8 cellular contexts compared by ENCODE assay signal in the genomic region with DNA sequence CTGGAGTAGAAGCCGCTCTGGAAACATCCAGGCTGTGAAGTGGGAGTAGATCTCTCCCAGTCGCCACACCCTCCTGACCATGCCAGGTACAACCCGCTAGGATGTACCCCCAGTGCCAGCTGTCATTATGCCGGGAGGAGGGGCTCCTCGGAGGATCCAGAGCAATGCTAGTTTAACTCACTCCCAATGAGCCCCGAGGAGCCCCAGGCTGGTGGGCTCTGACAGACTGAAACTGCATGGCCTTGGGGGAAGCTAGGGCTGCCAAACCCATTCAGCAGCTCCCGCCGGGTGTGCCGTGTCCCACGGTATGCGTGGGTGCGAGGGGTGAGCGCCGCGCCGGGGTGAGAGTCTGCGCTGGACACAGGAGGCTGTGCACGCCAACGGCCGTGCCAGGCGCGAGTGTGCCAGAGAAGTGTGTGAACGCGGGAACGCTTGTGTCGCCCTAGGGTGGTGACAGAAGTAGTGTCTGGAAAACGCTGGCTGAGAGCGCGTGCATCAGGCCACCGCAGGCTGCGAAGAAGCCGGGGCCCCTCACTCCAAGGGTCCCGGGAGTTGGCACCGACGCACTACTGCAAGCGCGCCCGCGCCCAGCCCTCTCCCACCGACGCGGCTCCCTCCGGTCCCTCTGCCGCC.
DNase-seq lines count a peak whose midpoint lies in the region; ATAC-seq and TF ChIP-seq lines count a peak whose summit lies in the region.

No MANE protein-coding gene starts in this region.

- DNase-seq in activated CD4-positive, alpha-beta memory T cell treated with anti-CD3 and anti-CD28 coated beads, Interleukin-2, amount 10 ng/mL, durations not matched to agents 7 days and 5 days = no peak
- DNase-seq in globus pallidus (ENCODE audit: low spot score) (peak; percentile 35), retina (peak; percentile 73), GF-D8 (lab: John Stamatoyannopoulos, UW) (no peak), SK-N-DZ (ENCODE audit: low spot score) (no peak)

- 0 out of 2 replicates have a peak, but pooled peaks have one; percentile 5 for TF ChIP-seq CTCF in 22Rv1 (IDR thresholded peaks at IDR 0.05)

- H3K27ac Mint-ChIP-seq in activated CD4-positive, alpha-beta memory T cell treated with anti-CD3 and anti-CD28 coated beads, Interleukin-2, amount 10 ng/mL, durations not matched to agents 7 days and 5 days = peak overlapping the region; percentile 82

- peak overlapping the region; percentile 95 for H3K4me3 Mint-ChIP-seq in activated CD4-positive, alpha-beta memory T cell treated with anti-CD3 and anti-CD28 coated beads, Interleukin-2, amount 10 ng/mL, durations not matched to agents 7 days and 5 days

- no peaks in the 10 kb centered on the region for H3K27me3 Mint-ChIP-seq in activated CD4-positive, alpha-beta memory T cell treated with anti-CD3 and anti-CD28 coated beads, Interleukin-2, amount 10 ng/mL, durations not matched to agents 7 days and 5 days

- POLR2A ChIA-PET in activated CD4-positive, alpha-beta memory T cell treated with anti-CD3 and anti-CD28 coated beads, Interleukin-2, amount 10 ng/mL, durations not matched to agents 7 days and 5 days (lab: Charles Lee) = interaction anchor here (0.8 to 7.0 kb wide), 14 partner anchors 12 to 230 kb away, joined by 3 to 79 read pairs (median 4); no protein-coding TSS in a partner anchor

- CTCF ChIA-PET in activated CD4-positive, alpha-beta memory T cell treated with anti-CD3 and anti-CD28 coated beads, Interleukin-2, amount 10 ng/mL, durations not matched to agents 7 days and 5 days (lab: Charles Lee) = interaction anchor here (1.0 to 5.2 kb wide), 4 partner anchors 11 to 230 kb away, joined by 3 to 37 read pairs (median 5); no protein-coding TSS in a partner anchor

- peak; percentile 35 for ATAC-seq in GM18511 (IDR thresholded peaks at IDR 0.05; ENCODE audit: unreplicated experiment)
- peak; percentile 7 for ATAC-seq in HG03432 (IDR thresholded peaks at IDR 0.05; ENCODE audit: unreplicated experiment)

- peaks cover 30% of the 10 kb centered on the region for H3K36me3 Mint-ChIP-seq in activated CD4-positive, alpha-beta memory T cell treated with anti-CD3 and anti-CD28 coated beads, Interleukin-2, amount 10 ng/mL, durations not matched to agents 7 days and 5 days (ENCODE audit: low read depth)

- H3K9me3 Mint-ChIP-seq in activated CD4-positive, alpha-beta memory T cell treated with anti-CD3 and anti-CD28 coated beads, Interleukin-2, amount 10 ng/mL, durations not matched to agents 7 days and 5 days = no peaks in the 10 kb centered on the region

- H3K4me1 Mint-ChIP-seq in activated CD4-positive, alpha-beta memory T cell treated with anti-CD3 and anti-CD28 coated beads, Interleukin-2, amount 10 ng/mL, durations not matched to agents 7 days and 5 days = peaks cover 83% of the 10 kb centered on the region

- no peak overlapping the region for H3K27ac ChIP-seq in 22Rv1

Comparison
In these comparisons a context has a peak if more than half of its experiments do, and no peak if none do; other contexts are left out.
1. DNase-seq: peak in globus pallidus (single experiment) and retina (single experiment); none in activated CD4-positive, alpha-beta memory T cell treated with anti-CD3 and anti-CD28 coated beads, Interleukin-2, amount 10 ng/mL, durations not matched to agents 7 days and 5 days (single experiment), GF-D8 (single experiment) and SK-N-DZ (single experiment).